Comparison of ENCODE assay signal across 14 cellular contexts in genomic region chr2:85995648-85996529, GRCh38.
A peak's percentile ranks its signal among the peaks of the same experiment; 100 is the strongest.
DNase-seq lines count a peak whose midpoint lies in the region; ATAC-seq and TF ChIP-seq lines count a peak whose summit lies in the region.
"Had no signal": no experiment of that assay in that cellular context is flagged by ENCODE, and none has a peak within 500 bp of the region (broad histone marks: within the 10 kb centered on the region; RNA-seq: fewer than 3 reads in every experiment).

No MANE protein-coding gene starts in this region.

- no peaks in the 10 kb centered on the region for H3K9me3 ChIP-seq in CD4-positive, CD25-positive, alpha-beta regulatory T cell (ENCODE audit: control insufficient read depth in 2 of 2, low read length in 2 of 2)
- H3K9me3 ChIP-seq in SJCRH30 (replicated peaks), result no peaks in the 10 kb centered on the region
- H3K9me3 ChIP-seq in hepatocyte (ENCODE audit: low read depth), result no peaks in the 10 kb centered on the region
- H3K9me3 ChIP-seq: SJSA1 had no signal

- H3K79me2 ChIP-seq in hepatocyte, result no peaks in the 10 kb centered on the region

- H3K4me2 ChIP-seq in hepatocyte, result no peak overlapping the region

- H3K36me3 Mint-ChIP-seq in CD4-positive, CD25-positive, alpha-beta regulatory T cell, result peaks cover 3% of the 10 kb centered on the region
- H3K36me3 Mint-ChIP-seq: CD8-positive, alpha-beta T cell had no signal

- H3K27me3 Mint-ChIP-seq in CD4-positive, CD25-positive, alpha-beta regulatory T cell, result no peaks in the 10 kb centered on the region
- H3K27me3 Mint-ChIP-seq: activated T-helper 17 cell treated with anti-CD3 and anti-CD28 coated beads, Interleukin-2, amount 50 U/mL, for 72 hours had no signal

- no peak for ATAC-seq in CD4-positive, CD25-positive, alpha-beta regulatory T cell (ENCODE audit: low read depth in 2 of 2)
- ATAC-seq in GM21423 (IDR thresholded peaks at IDR 0.05; ENCODE audit: unreplicated experiment) (no peak), GM21737 (IDR thresholded peaks at IDR 0.05; ENCODE audit: unreplicated experiment) (no peak)
- ATAC-seq: activated T-helper 17 cell treated with anti-CD3 and anti-CD28 coated beads, Interleukin-2, amount 50 U/mL, for 72 hours; CD8-positive, alpha-beta T cell had no signal

- H3K36me3 ChIP-seq in CD4-positive, CD25-positive, alpha-beta regulatory T cell (ENCODE audit: control insufficient read depth, insufficient read depth, low read length), result no peaks in the 10 kb centered on the region
- no peaks in the 10 kb centered on the region for H3K36me3 ChIP-seq in SJCRH30
- H3K36me3 ChIP-seq in hepatocyte (replicated peaks; ENCODE audit: insufficient read depth, low read depth), result no peaks in the 10 kb centered on the region
- H3K36me3 ChIP-seq: SJSA1 had no signal

- no peaks in the 10 kb centered on the region for H3K9me2 ChIP-seq in hepatocyte (replicated peaks; ENCODE audit: insufficient read depth)

- no peaks in the 10 kb centered on the region for H3K27me3 ChIP-seq in CD4-positive, CD25-positive, alpha-beta regulatory T cell (ENCODE audit: control insufficient read depth, insufficient read depth, low read length)
- H3K27me3 ChIP-seq in SJCRH30, result no peaks in the 10 kb centered on the region
- no peaks in the 10 kb centered on the region for H3K27me3 ChIP-seq in hepatocyte
- H3K27me3 ChIP-seq: SJSA1 had no signal

- peaks cover 74% of the 10 kb centered on the region for H3K4me1 ChIP-seq in CD4-positive, CD25-positive, alpha-beta regulatory T cell (ENCODE audit: control insufficient read depth, insufficient read depth, low read length, poor library complexity, severe bottlenecking)
- peaks cover 72% of the 10 kb centered on the region for H3K4me1 ChIP-seq in SJCRH30
- H3K4me1 ChIP-seq in hepatocyte (ENCODE audit: insufficient read depth), result peaks cover 46% of the 10 kb centered on the region

- H3K4me3 ChIP-seq in CD4-positive, CD25-positive, alpha-beta regulatory T cell (ENCODE audit: low read depth, low read length), result no peak overlapping the region
- H3K4me3 ChIP-seq in SJCRH30 (no peak overlapping the region), hepatocyte (no peak overlapping the region)
- H3K4me3 ChIP-seq: SJSA1 had no signal

- H3K9me3 Mint-ChIP-seq in CD4-positive, CD25-positive, alpha-beta regulatory T cell, result peaks cover 0 to 3% (median 0%) of the 10 kb centered on the region in 7 donors
- H3K9me3 Mint-ChIP-seq: activated T-helper 17 cell treated with anti-CD3 and anti-CD28 coated beads, Interleukin-2, amount 50 U/mL, for 72 hours had no signal

- H3K27ac Mint-ChIP-seq in CD4-positive, CD25-positive, alpha-beta regulatory T cell, result peak overlapping the region in 2 of 3 donors; percentile 75 to 91
- H3K27ac Mint-ChIP-seq: activated T-helper 17 cell treated with anti-CD3 and anti-CD28 coated beads, Interleukin-2, amount 50 U/mL, for 72 hours; CD8-positive, alpha-beta T cell had no signal

- H3K4me3 Mint-ChIP-seq in CD4-positive, CD25-positive, alpha-beta regulatory T cell, result peak overlapping the region in 2 of 4 donors; percentile 22 to 43
- H3K4me3 Mint-ChIP-seq: CD8-positive, alpha-beta T cell had no signal

- H3K27ac ChIP-seq in CD4-positive, CD25-positive, alpha-beta regulatory T cell (ENCODE audit: insufficient read depth, low read length, poor library complexity, severe bottlenecking), result no peak overlapping the region
- H3K27ac ChIP-seq in SJCRH30, result peak overlapping the region; percentile 59; the same call in 1 of the 2 replicates
- H3K27ac ChIP-seq in hepatocyte, result peak overlapping the region; percentile 90

- DNase-seq in CD4-positive, CD25-positive, alpha-beta regulatory T cell, result no peak
- DNase-seq in SJCRH30 (no peak), hepatocyte (ENCODE audit: low spot score) (no peak), SIG-M5 treated with dmso at 0.1 percent for 504 hours (lab: John Stamatoyannopoulos, UW; ENCODE audit: unreplicated experiment) (no peak), occipital lobe (lab: John Stamatoyannopoulos, UW) (no peak)
- peak; percentile 19 for DNase-seq in stimulated activated CD8-positive, alpha-beta memory T cell treated with anti-CD3 and anti-CD28 coated beads, Interleukin-4, amount 100 ng/mL, for 48 hours
- DNase-seq: activated CD4-positive, CD25-positive, alpha-beta regulatory T cell; GF-D8; NCI-H1417 treated with DMSO at 0.1 percent for 48 hours had no signal

- 94% methylated on average over 9 of the region's 9 CpGs for WGBS in hepatocyte (ENCODE audit: low lambda C conversion rate, missing lambda C conversion rate)

- H2AFZ ChIP-seq in hepatocyte, result no peak overlapping the region

- no peaks in the 10 kb centered on the region for H4K20me1 ChIP-seq in hepatocyte (ENCODE audit: insufficient read depth, poor library complexity, severe bottlenecking)

- TF ChIP-seq CTCF in hepatocyte (IDR thresholded peaks at IDR 0.05; ENCODE audit: poor library complexity), result no peak

- peaks cover 12 to 75% (median 51%) of the 10 kb centered on the region in 4 donors for H3K4me1 Mint-ChIP-seq in CD4-positive, CD25-positive, alpha-beta regulatory T cell
